In the genomic region with DNA sequence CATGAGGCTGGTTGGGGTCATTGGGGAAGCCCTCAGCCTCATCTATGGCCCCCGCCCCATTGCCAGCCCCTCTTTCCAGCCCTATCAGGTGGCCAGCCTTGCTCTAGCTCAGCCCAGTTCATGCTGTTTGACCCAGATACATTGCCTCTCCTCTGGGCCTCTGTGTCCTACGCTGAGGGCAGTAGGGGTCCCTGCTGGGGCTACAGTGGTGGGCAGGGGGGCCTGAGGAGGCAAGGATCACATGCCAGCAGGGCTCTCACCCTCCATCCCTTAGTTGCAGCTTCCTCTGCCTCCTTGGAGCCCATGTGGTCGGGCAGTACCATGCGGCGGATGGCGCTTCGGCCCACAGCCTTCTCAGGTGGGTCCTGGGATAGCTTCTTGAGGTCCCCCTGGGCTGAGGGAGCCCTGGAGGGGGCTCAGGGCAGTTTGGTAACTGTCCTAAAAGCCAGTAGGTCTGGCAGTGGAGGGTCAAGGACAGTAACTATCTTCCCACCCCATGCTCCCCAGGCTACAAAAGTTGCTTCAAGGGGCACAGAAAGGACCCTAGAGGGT, we compare ENCODE assay signal across 1 cellular context.
TF ChIP-seq lines count a peak whose summit lies in the region.

No MANE protein-coding gene starts in this region.

TF ChIP-seq in IMR-90, 13 proteins besides CTCF, POLR2A, EP300 and RAD21 (continued from another document):
- TF ChIP-seq, protein P1, sequence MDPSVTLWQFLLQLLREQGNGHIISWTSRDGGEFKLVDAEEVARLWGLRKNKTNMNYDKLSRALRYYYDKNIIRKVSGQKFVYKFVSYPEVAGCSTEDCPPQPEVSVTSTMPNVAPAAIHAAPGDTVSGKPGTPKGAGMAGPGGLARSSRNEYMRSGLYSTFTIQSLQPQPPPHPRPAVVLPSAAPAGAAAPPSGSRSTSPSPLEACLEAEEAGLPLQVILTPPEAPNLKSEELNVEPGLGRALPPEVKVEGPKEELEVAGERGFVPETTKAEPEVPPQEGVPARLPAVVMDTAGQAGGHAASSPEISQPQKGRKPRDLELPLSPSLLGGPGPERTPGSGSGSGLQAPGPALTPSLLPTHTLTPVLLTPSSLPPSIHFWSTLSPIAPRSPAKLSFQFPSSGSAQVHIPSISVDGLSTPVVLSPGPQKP (IDR thresholded peaks at IDR 0.05; ENCODE audit: borderline replicate concordance, low read depth, low read length) = no peak
- TF ChIP-seq BHLHE40 (IDR thresholded peaks at IDR 0.05; ENCODE audit: low read depth, low read length) (no peak), MAZ (IDR thresholded peaks at IDR 0.05; ENCODE audit: borderline replicate concordance, low read depth, low read length) (no peak), CEBPB (IDR thresholded peaks at IDR 0.05; ENCODE audit: low read depth, low read length) (no peak), RFX5 (IDR thresholded peaks at IDR 0.05; ENCODE audit: low read depth, low read length) (no peak), NFE2L2 (IDR thresholded peaks at IDR 0.05; ENCODE audit: low read depth, low read length) (no peak), FOS (IDR thresholded peaks at IDR 0.05; ENCODE audit: low read depth, low read length) (no peak), CHD1 (IDR thresholded peaks at IDR 0.05; ENCODE audit: low read depth, low read length) (no peak), RCOR1 (IDR thresholded peaks at IDR 0.05; ENCODE audit: insufficient replicate concordance, low read length) (no peak), MAFK (IDR thresholded peaks at IDR 0.05; ENCODE audit: low read depth, low read length) (no peak)
- TF ChIP-seq, protein P2, sequence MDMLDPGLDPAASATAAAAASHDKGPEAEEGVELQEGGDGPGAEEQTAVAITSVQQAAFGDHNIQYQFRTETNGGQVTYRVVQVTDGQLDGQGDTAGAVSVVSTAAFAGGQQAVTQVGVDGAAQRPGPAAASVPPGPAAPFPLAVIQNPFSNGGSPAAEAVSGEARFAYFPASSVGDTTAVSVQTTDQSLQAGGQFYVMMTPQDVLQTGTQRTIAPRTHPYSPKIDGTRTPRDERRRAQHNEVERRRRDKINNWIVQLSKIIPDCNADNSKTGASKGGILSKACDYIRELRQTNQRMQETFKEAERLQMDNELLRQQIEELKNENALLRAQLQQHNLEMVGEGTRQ (IDR thresholded peaks at IDR 0.05; ENCODE audit: low read depth, low read length) = no peak
